In the genomic region with DNA sequence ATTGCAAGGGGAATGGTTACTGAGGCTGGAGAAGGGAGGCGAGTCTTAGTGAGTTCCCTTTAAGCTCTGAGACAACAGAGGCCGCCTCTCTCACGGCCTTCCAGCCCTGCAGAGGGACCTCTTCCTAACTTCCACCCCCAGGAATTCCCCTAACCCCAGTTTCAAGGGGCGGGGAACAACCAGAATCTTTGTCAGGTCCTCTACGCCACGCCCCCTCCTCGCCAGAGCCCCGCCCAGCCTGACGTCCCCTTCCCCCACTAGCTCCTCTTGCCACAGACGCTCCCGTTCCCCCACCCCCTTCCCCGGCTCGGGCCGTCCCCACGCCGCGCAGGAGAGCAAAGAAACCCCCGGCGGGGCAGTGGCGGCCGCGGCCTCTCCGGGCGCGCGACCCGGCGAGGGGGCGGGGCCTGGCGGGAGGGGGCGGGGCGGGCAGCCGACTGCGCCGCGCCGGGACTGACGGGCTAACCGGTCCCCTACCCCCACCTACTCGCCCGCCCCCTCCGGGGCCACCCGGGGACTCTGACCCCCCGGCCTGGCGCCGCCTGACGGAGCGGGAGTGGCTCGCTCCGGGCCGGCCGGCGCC, we compare ENCODE assay signal across 8 cellular contexts. TPM values are rescaled to one million over a fixed set of nuclear protein-coding genes. Genes with fewer than 3 reads are reported as not detected.
DNase-seq lines count a peak whose midpoint lies in the region; ATAC-seq and TF ChIP-seq lines count a peak whose summit lies in the region.

No MANE protein-coding gene starts in this region.

- CTCF ChIA-PET in activated CD8-positive, alpha-beta memory T cell treated with anti-CD3 and anti-CD28 coated beads, Interleukin-2, amount 10 ng/mL, durations not matched to agents 7 days and 5 days (lab: Charles Lee) = interaction anchor here (0.8 to 2.8 kb wide), 10 partner anchors 9 to 142 kb away, joined by 3 to 10 read pairs (median 4); no protein-coding TSS in a partner anchor

- H3K27me3 ChIP-seq in endocrine pancreas (ENCODE audit: control insufficient read depth, insufficient read depth, low read length) (no peaks in the 10 kb centered on the region), mesendoderm (ENCODE audit: insufficient read depth, low read length, poor library complexity) (no peaks in the 10 kb centered on the region)

- peak overlapping the region; percentile 99 for H4K8ac ChIP-seq in mesendoderm (ENCODE audit: low read depth, low read length)

- no peaks in the 10 kb centered on the region for H3K27me3 Mint-ChIP-seq in activated CD8-positive, alpha-beta memory T cell treated with anti-CD3 and anti-CD28 coated beads, Interleukin-2, amount 10 ng/mL, durations not matched to agents 7 days and 5 days

- H3K36me3 ChIP-seq in endocrine pancreas (ENCODE audit: control insufficient read depth, insufficient read depth, low read length) (no peaks in the 10 kb centered on the region), mesendoderm (ENCODE audit: control insufficient read depth, insufficient read depth, low read length) (no peaks in the 10 kb centered on the region)

- H3K4me3 ChIP-seq in endocrine pancreas (ENCODE audit: control insufficient read depth, insufficient read depth, low read length) (peak overlapping the region; percentile 75), mesendoderm (ENCODE audit: low read length) (peak overlapping the region; percentile 69)

- H4K5ac ChIP-seq in mesendoderm (ENCODE audit: low read length) = no peak overlapping the region

- H3K9me3 Mint-ChIP-seq in activated CD8-positive, alpha-beta memory T cell treated with anti-CD3 and anti-CD28 coated beads, Interleukin-2, amount 10 ng/mL, durations not matched to agents 7 days and 5 days (ENCODE audit: low read depth) = no peaks in the 10 kb centered on the region

- TF ChIP-seq CTCF in C4-2B (conservative IDR thresholded peaks at IDR 0.05) = no peak

- H2AK5ac ChIP-seq in mesendoderm (ENCODE audit: low read length) = no peak overlapping the region

- H3K4me1 ChIP-seq in endocrine pancreas (ENCODE audit: control insufficient read depth, insufficient read depth, low read length) = peaks cover 5% of the 10 kb centered on the region
- H3K4me1 ChIP-seq in mesendoderm (ENCODE audit: control insufficient read depth, low read depth, low read length) = peaks cover 5% of the 10 kb centered on the region

- H3K56ac ChIP-seq in mesendoderm (ENCODE audit: low read length) = peak overlapping the region; percentile 89

- H2BK5ac ChIP-seq in mesendoderm (ENCODE audit: low read length) = no peak overlapping the region

- H3K27ac Mint-ChIP-seq in activated CD8-positive, alpha-beta memory T cell treated with anti-CD3 and anti-CD28 coated beads, Interleukin-2, amount 10 ng/mL, durations not matched to agents 7 days and 5 days = peak overlapping the region; percentile 85

- DNase-seq in NOMO-1 treated with DMSO at 0.1 percent for 48 hours (lab: John Stamatoyannopoulos, UW; ENCODE audit: unreplicated experiment) = peak; percentile 84
- DNase-seq in activated CD8-positive, alpha-beta memory T cell treated with anti-CD3 and anti-CD28 coated beads, Interleukin-2, amount 10 ng/mL, durations not matched to agents 7 days and 5 days = peak; percentile 95
- peak; percentile 97 for DNase-seq in mesendoderm
- peak; percentile 92 for DNase-seq in stimulated activated CD8-positive, alpha-beta memory T cell treated with anti-CD3 and anti-CD28 coated beads, Interleukin-12 subunit alpha, Interleukin-12 subunit beta, amount 100 ng/mL, for 4 hours (ENCODE audit: low read depth)

- H3K4me2 ChIP-seq in mesendoderm (ENCODE audit: low read length) = peak overlapping the region; percentile 35

- peak overlapping the region; percentile 53 for H3K27ac ChIP-seq in C4-2B
- peak overlapping the region; percentile 90 for H3K27ac ChIP-seq in mesendoderm (ENCODE audit: low read depth, low read length)

- peaks cover 1% of the 10 kb centered on the region for H3K79me2 ChIP-seq in mesendoderm (ENCODE audit: control insufficient read depth, insufficient read depth, low read length)

- H3K9ac ChIP-seq in endocrine pancreas (ENCODE audit: control insufficient read depth, insufficient read depth, low read length) (no peak overlapping the region), mesendoderm (ENCODE audit: low read length) (peak overlapping the region; percentile 84)

- H3K36me3 Mint-ChIP-seq in activated CD8-positive, alpha-beta memory T cell treated with anti-CD3 and anti-CD28 coated beads, Interleukin-2, amount 10 ng/mL, durations not matched to agents 7 days and 5 days = peaks cover 8% of the 10 kb centered on the region

- peak overlapping the region; percentile 96 for H2BK120ac ChIP-seq in mesendoderm (ENCODE audit: low read depth, low read length)

- no CpG with 5 or more reads among the region's 53 CpGs for WGBS in mesendoderm (ENCODE audit: extremely low coverage, insufficient coverage, low lambda C conversion rate)

- peak; percentile 65 for ATAC-seq in GM19372 (IDR thresholded peaks at IDR 0.05; ENCODE audit: low read depth, unreplicated experiment)
- ATAC-seq in HG03520 (IDR thresholded peaks at IDR 0.05; ENCODE audit: unreplicated experiment) = peak; percentile 66
- ATAC-seq in activated CD8-positive, alpha-beta memory T cell treated with anti-CD3 and anti-CD28 coated beads, Interleukin-2, amount 10 ng/mL, durations not matched to agents 7 days and 5 days = peak; percentile 83

- no peaks in the 10 kb centered on the region for H3K9me3 ChIP-seq in endocrine pancreas (ENCODE audit: control insufficient read depth, low read length)

- peak overlapping the region; percentile 94 for H2BK15ac ChIP-seq in mesendoderm (replicated peaks; ENCODE audit: low read depth)

- peaks cover 53% of the 10 kb centered on the region for H3K4me1 Mint-ChIP-seq in activated CD8-positive, alpha-beta memory T cell treated with anti-CD3 and anti-CD28 coated beads, Interleukin-2, amount 10 ng/mL, durations not matched to agents 7 days and 5 days

- peak overlapping the region; percentile 99 for H3K18ac ChIP-seq in mesendoderm (ENCODE audit: low read length)

- H3K23ac ChIP-seq in mesendoderm (ENCODE audit: low read length) = no peak overlapping the region

- no peaks in the 10 kb centered on the region for H3K79me1 ChIP-seq in mesendoderm (ENCODE audit: low read length)

- H3K4ac ChIP-seq in mesendoderm (ENCODE audit: low read depth, low read length) = peak overlapping the region; percentile 48

- peak overlapping the region; percentile 78 for H3K4me3 Mint-ChIP-seq in activated CD8-positive, alpha-beta memory T cell treated with anti-CD3 and anti-CD28 coated beads, Interleukin-2, amount 10 ng/mL, durations not matched to agents 7 days and 5 days

RNA-seq across cellular contexts. Expression of a gene that starts 12.2 kb away (rescaled TPM):
- total RNA-seq in activated CD8-positive, alpha-beta memory T cell treated with anti-CD3 and anti-CD28 coated beads, Interleukin-2, amount 10 ng/mL, durations not matched to agents 7 days and 5 days = 10 to 100 TPM; 18.5 to 18.8 TPM
- polyA plus RNA-seq in mesendoderm (2013, experiment 1 of 2) = not detected
- not detected for polyA plus RNA-seq in mesendoderm (2013, experiment 2 of 2)

RNA-seq across cellular contexts. Expression of a gene that starts 17.6 kb away (rescaled TPM):
- total RNA-seq in activated CD8-positive, alpha-beta memory T cell treated with anti-CD3 and anti-CD28 coated beads, Interleukin-2, amount 10 ng/mL, durations not matched to agents 7 days and 5 days = 10 to 100 TPM; 21.6 to 26.2 TPM
- 9.7 TPM for polyA plus RNA-seq in mesendoderm (2013, experiment 1 of 2)
- polyA plus RNA-seq in mesendoderm (2013, experiment 2 of 2) = 9.5 TPM

Comparison
In these comparisons a context has a peak if more than half of its experiments do, and no peak if none do; other contexts are left out.
1. Peak in every context shown above with its lines: DNase-seq, ATAC-seq, H3K4me3 ChIP-seq and H3K27ac ChIP-seq.